ENCODE assay signal across 3 cellular contexts in the genomic region with DNA sequence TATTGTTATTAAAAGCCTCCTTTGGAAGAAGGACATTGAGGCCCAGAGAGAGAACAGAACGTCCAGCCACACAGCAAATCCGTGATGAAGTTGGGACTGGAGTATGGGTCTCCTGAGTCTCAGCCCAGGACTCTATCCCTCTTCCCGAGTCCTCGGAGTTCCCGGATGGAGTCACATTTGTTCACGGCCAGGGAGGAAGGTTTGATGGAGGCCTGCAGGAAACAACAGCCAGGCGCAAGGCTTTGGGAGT.
TF ChIP-seq lines count a peak whose summit lies in the region.

No MANE protein-coding gene starts in this region.

TF ChIP-seq in A549, 52 proteins besides CTCF, POLR2A, EP300 and RAD21:
- TF ChIP-seq NPAS2 (CRISPR knock-in tag; IDR thresholded peaks at IDR 0.05; ENCODE audit: borderline replicate concordance) (no peak), RFX5 (IDR thresholded peaks at IDR 0.05) (no peak), ATOH8 (CRISPR knock-in tag; IDR thresholded peaks at IDR 0.05; ENCODE audit: low read depth) (no peak), FOSL2 (IDR thresholded peaks at IDR 0.05) (no peak), FOSL2 (CRISPR knock-in tag; IDR thresholded peaks at IDR 0.05) (no peak), POLR2AphosphoS2 (conservative IDR thresholded peaks at IDR 0.05; ENCODE audit: low read length) (no peak), PBX3 (IDR thresholded peaks at IDR 0.05) (no peak), ZNF302 (CRISPR knock-in tag; IDR thresholded peaks at IDR 0.05) (no peak), BHLHE40 (IDR thresholded peaks at IDR 0.05; ENCODE audit: low read depth, low read length) (no peak), MAX (IDR thresholded peaks at IDR 0.05) (no peak), NR3C1 (IDR thresholded peaks at IDR 0.05) (no peak), HOXB13 (CRISPR knock-in tag; IDR thresholded peaks at IDR 0.05; ENCODE audit: low read depth) (no peak), CEBPB (IDR thresholded peaks at IDR 0.05) (no peak), CBX2 (IDR thresholded peaks at IDR 0.05; ENCODE audit: borderline replicate concordance, low read depth) (no peak), HDAC2 (IDR thresholded peaks at IDR 0.05) (no peak), EHF (CRISPR knock-in tag; IDR thresholded peaks at IDR 0.05) (no peak), FOSB (CRISPR knock-in tag; IDR thresholded peaks at IDR 0.05) (no peak)
- TF ChIP-seq, protein P1, sequence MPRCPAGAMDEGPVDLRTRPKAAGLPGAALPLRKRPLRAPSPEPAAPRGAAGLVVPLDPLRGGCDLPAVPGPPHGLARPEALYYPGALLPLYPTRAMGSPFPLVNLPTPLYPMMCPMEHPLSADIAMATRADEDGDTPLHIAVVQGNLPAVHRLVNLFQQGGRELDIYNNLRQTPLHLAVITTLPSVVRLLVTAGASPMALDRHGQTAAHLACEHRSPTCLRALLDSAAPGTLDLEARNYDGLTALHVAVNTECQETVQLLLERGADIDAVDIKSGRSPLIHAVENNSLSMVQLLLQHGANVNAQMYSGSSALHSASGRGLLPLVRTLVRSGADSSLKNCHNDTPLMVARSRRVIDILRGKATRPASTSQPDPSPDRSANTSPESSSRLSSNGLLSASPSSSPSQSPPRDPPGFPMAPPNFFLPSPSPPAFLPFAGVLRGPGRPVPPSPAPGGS (IDR thresholded peaks at IDR 0.05) = no peak

TF ChIP-seq in HEK293, 187 proteins besides CTCF, POLR2A, EP300 and RAD21:
- TF ChIP-seq ZSCAN23 (tag by site-specific recombination; IDR thresholded peaks at IDR 0.05) (0 out of 2 replicates have a peak, but pooled peaks have one; percentile 12), ZSCAN30 (tag by site-specific recombination; IDR thresholded peaks at IDR 0.05) (peak; percentile 8; the same call in 1 of the 2 replicates), MZF1 (tag by site-specific recombination; IDR thresholded peaks at IDR 0.05; ENCODE audit: borderline replicate concordance) (no peak), ZNF664 (tag by site-specific recombination; IDR thresholded peaks at IDR 0.05) (no peak), ZNF692 (tag by site-specific recombination; IDR thresholded peaks at IDR 0.05) (no peak), IKZF3 (tag by site-specific recombination; IDR thresholded peaks at IDR 0.05) (peak; percentile 89; the same call in 1 of the 2 replicates), ZNF341 (tag by site-specific recombination; IDR thresholded peaks at IDR 0.05; ENCODE audit: low read depth) (0 out of 2 replicates have a peak, but pooled peaks have one; percentile 10)
- TF ChIP-seq, protein P2, sequence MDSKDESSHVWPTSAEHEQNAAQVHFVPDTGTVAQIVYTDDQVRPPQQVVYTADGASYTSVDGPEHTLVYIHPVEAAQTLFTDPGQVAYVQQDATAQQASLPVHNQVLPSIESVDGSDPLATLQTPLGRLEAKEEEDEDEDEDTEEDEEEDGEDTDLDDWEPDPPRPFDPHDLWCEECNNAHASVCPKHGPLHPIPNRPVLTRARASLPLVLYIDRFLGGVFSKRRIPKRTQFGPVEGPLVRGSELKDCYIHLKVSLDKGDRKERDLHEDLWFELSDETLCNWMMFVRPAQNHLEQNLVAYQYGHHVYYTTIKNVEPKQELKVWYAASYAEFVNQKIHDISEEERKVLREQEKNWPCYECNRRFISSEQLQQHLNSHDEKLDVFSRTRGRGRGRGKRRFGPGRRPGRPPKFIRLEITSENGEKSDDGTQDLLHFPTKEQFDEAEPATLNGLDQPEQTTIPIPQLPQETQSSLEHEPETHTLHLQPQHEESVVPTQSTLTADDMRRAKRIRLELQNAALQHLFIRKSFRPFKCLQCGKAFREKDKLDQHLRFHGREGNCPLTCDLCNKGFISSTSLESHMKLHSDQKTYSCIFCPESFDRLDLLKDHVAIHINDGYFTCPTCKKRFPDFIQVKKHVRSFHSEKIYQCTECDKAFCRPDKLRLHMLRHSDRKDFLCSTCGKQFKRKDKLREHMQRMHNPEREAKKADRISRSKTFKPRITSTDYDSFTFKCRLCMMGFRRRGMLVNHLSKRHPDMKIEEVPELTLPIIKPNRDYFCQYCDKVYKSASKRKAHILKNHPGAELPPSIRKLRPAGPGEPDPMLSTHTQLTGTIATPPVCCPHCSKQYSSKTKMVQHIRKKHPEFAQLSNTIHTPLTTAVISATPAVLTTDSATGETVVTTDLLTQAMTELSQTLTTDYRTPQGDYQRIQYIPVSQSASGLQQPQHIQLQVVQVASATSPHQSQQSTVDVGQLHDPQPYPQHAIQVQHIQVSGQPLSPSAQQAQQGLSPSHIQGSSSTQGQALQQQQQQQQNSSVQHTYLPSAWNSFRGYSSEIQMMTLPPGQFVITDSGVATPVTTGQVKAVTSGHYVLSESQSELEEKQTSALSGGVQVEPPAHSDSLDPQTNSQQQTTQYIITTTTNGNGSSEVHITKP (tag by site-specific recombination; IDR thresholded peaks at IDR 0.05) = no peak

TF ChIP-seq in K562, 482 proteins besides CTCF, POLR2A, EP300 and RAD21 (continues in another document):
- TF ChIP-seq MTF1 (CRISPR knock-in tag; IDR thresholded peaks at IDR 0.05; ENCODE audit: borderline replicate concordance) (peak; percentile 70; the same call in 1 of the 2 replicates), PML (IDR thresholded peaks at IDR 0.05; ENCODE audit: low read length) (no peak), CSDE1 (IDR thresholded peaks at IDR 0.05) (no peak), SNRNP70 (optimal IDR thresholded peaks at IDR 0.05; ENCODE audit: low read depth, low read length) (no peak), EWSR1 (IDR thresholded peaks at IDR 0.05; ENCODE audit: borderline replicate concordance, low read depth, partially characterized antibody) (no peak), ZC3H11A (IDR thresholded peaks at IDR 0.05; ENCODE audit: low read depth, low read length) (no peak), GABPB2 (CRISPR knock-in tag; conservative IDR thresholded peaks at IDR 0.05) (no peak), THAP7 (CRISPR knock-in tag; IDR thresholded peaks at IDR 0.05) (no peak), TAF1 (IDR thresholded peaks at IDR 0.05; ENCODE audit: control insufficient read depth, extremely low read depth, insufficient read depth, low read length, severe bottlenecking) (no peak), CAMTA2 (CRISPR knock-in tag; conservative IDR thresholded peaks at IDR 0.05) (no peak), SIN3B (IDR thresholded peaks at IDR 0.05; ENCODE audit: low read depth) (no peak), OTX1 (CRISPR knock-in tag; IDR thresholded peaks at IDR 0.05) (peak; percentile 74; the same call in 1 of the 2 replicates), POLR2G (IDR thresholded peaks at IDR 0.05; ENCODE audit: low read depth, low read length) (no peak), ZNF146 (CRISPR knock-in tag; IDR thresholded peaks at IDR 0.05; ENCODE audit: unreplicated experiment) (no peak), STAT5B (CRISPR knock-in tag; IDR thresholded peaks at IDR 0.05) (no peak), ZNF354B (CRISPR knock-in tag; IDR thresholded peaks at IDR 0.05) (0 out of 2 replicates have a peak, but pooled peaks have one; percentile 29), THRAP3 (IDR thresholded peaks at IDR 0.05; ENCODE audit: borderline replicate concordance) (no peak), ZNF347 (CRISPR knock-in tag; IDR thresholded peaks at IDR 0.05; ENCODE audit: low read depth) (peak; percentile 74; the same call in 1 of the 2 replicates), ZNF766 (CRISPR knock-in tag; conservative IDR thresholded peaks at IDR 0.05) (no peak), MYNN (IDR thresholded peaks at IDR 0.05) (no peak), MYNN (CRISPR knock-in tag; IDR thresholded peaks at IDR 0.05) (no peak), ETS2 (tag; IDR thresholded peaks at IDR 0.05; ENCODE audit: borderline replicate concordance, poor library complexity, severe bottlenecking) (no peak), FOXK1 (CRISPR knock-in tag; IDR thresholded peaks at IDR 0.05; ENCODE audit: borderline replicate concordance) (no peak), ZNF57 (CRISPR knock-in tag; IDR thresholded peaks at IDR 0.05) (0 out of 2 replicates have a peak, but pooled peaks have one; percentile 59), ESRRB (CRISPR knock-in tag; IDR thresholded peaks at IDR 0.05; ENCODE audit: borderline replicate concordance) (no peak), ZNF165 (CRISPR knock-in tag; IDR thresholded peaks at IDR 0.05; ENCODE audit: borderline replicate concordance) (0 out of 2 replicates have a peak, but pooled peaks have one; percentile 66), CTCFL (IDR thresholded peaks at IDR 0.05; ENCODE audit: borderline replicate concordance, insufficient read depth, low read depth, low read length, poor library complexity, severe bottlenecking) (no peak), LARP7 (IDR thresholded peaks at IDR 0.05) (no peak), TCF7 (IDR thresholded peaks at IDR 0.05; ENCODE audit: borderline replicate concordance) (no peak)
- TF ChIP-seq, protein P3, sequence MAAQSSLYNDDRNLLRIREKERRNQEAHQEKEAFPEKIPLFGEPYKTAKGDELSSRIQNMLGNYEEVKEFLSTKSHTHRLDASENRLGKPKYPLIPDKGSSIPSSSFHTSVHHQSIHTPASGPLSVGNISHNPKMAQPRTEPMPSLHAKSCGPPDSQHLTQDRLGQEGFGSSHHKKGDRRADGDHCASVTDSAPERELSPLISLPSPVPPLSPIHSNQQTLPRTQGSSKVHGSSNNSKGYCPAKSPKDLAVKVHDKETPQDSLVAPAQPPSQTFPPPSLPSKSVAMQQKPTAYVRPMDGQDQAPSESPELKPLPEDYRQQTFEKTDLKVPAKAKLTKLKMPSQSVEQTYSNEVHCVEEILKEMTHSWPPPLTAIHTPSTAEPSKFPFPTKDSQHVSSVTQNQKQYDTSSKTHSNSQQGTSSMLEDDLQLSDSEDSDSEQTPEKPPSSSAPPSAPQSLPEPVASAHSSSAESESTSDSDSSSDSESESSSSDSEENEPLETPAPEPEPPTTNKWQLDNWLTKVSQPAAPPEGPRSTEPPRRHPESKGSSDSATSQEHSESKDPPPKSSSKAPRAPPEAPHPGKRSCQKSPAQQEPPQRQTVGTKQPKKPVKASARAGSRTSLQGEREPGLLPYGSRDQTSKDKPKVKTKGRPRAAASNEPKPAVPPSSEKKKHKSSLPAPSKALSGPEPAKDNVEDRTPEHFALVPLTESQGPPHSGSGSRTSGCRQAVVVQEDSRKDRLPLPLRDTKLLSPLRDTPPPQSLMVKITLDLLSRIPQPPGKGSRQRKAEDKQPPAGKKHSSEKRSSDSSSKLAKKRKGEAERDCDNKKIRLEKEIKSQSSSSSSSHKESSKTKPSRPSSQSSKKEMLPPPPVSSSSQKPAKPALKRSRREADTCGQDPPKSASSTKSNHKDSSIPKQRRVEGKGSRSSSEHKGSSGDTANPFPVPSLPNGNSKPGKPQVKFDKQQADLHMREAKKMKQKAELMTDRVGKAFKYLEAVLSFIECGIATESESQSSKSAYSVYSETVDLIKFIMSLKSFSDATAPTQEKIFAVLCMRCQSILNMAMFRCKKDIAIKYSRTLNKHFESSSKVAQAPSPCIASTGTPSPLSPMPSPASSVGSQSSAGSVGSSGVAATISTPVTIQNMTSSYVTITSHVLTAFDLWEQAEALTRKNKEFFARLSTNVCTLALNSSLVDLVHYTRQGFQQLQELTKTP (IDR thresholded peaks at IDR 0.05; ENCODE audit: low read depth in 1 of 2, partially characterized antibody in 2 of 2) = no peak
- TF ChIP-seq, protein P4, sequence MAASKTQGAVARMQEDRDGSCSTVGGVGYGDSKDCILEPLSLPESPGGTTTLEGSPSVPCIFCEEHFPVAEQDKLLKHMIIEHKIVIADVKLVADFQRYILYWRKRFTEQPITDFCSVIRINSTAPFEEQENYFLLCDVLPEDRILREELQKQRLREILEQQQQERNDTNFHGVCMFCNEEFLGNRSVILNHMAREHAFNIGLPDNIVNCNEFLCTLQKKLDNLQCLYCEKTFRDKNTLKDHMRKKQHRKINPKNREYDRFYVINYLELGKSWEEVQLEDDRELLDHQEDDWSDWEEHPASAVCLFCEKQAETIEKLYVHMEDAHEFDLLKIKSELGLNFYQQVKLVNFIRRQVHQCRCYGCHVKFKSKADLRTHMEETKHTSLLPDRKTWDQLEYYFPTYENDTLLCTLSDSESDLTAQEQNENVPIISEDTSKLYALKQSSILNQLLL (CRISPR knock-in tag; IDR thresholded peaks at IDR 0.05; ENCODE audit: borderline replicate concordance) = no peak
- TF ChIP-seq, protein P5, sequence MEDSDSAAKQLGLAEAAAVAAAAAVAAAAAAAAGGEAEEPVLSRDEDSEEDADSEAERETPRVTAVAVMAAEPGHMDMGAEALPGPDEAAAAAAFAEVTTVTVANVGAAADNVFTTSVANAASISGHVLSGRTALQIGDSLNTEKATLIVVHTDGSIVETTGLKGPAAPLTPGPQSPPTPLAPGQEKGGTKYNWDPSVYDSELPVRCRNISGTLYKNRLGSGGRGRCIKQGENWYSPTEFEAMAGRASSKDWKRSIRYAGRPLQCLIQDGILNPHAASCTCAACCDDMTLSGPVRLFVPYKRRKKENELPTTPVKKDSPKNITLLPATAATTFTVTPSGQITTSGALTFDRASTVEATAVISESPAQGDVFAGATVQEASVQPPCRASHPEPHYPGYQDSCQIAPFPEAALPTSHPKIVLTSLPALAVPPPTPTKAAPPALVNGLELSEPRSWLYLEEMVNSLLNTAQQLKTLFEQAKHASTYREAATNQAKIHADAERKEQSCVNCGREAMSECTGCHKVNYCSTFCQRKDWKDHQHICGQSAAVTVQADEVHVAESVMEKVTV (CRISPR knock-in tag; IDR thresholded peaks at IDR 0.05) = peak; percentile 30; the same call in 1 of the 2 replicates
- TF ChIP-seq, protein P6, sequence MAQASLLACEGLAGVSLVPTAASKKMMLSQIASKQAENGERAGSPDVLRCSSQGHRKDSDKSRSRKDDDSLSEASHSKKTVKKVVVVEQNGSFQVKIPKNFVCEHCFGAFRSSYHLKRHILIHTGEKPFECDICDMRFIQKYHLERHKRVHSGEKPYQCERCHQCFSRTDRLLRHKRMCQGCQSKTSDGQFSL (CRISPR knock-in tag; IDR thresholded peaks at IDR 0.05) = no peak
- TF ChIP-seq, protein P6 (tag; IDR thresholded peaks at IDR 0.05) = peak in 1 of 2 experiments; percentile 76; a peak in 2 of 4 replicates
- TF ChIP-seq, protein P7, sequence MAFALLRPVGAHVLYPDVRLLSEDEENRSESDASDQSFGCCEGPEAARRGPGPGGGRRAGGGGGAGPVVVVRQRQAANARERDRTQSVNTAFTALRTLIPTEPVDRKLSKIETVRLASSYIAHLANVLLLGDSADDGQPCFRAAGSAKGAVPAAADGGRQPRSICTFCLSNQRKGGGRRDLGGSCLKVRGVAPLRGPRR (CRISPR knock-in tag; IDR thresholded peaks at IDR 0.05) = peak; percentile 84
